In genomic region chr10:128929905-128930304, GRCh38 we compare ENCODE assay signal across 23 cellular contexts.
"Had no signal": no experiment of that assay in that cellular context is flagged by ENCODE, and none has a peak within 500 bp of the region (broad histone marks: within the 10 kb centered on the region; RNA-seq: fewer than 3 reads in every experiment).

No MANE protein-coding gene starts in this region.

- H3K27me3 ChIP-seq: ascending aorta, SJSA1 had no signal

- H3K4me3 Mint-ChIP-seq: activated B cell treated with CpG ODN at 0.5 μM for 24 hours; activated CD4-positive, alpha-beta memory T cell treated with anti-CD3 and anti-CD28 coated beads for 36 hours; activated CD4-positive, alpha-beta T cell treated with anti-CD3 and anti-CD28 coated beads, Interleukin-2, amount 10 ng/mL, durations not matched to agents 7 days and 5 days; activated naive CD8-positive, alpha-beta T cell treated with anti-CD3 and anti-CD28 coated beads, Interleukin-2, amount 50 U/mL, for 24 hours; activated T-cell treated with anti-CD3 and anti-CD28 coated beads, Interleukin-2, amount 50 U/mL, for 4 hours; T-helper 1 cell treated with Interleukin-12 subunit alpha and Interleukin-12 subunit beta and Interleukin-4 antibody, amounts not matched to agents 30 μg/mL and 1 μg/mL, for 36 hours had no signal

- H3K36me3 Mint-ChIP-seq: activated CD4-positive, alpha-beta memory T cell treated with anti-CD3 and anti-CD28 coated beads for 36 hours; activated naive CD4-positive, alpha-beta T cell treated with anti-CD3 and anti-CD28 coated beads, Interleukin-2, amount 50 U/mL, for 72 hours; brain; IgD-negative memory B cell had no signal

- H3K27me3 Mint-ChIP-seq: activated B cell treated with CpG ODN at 0.5 μM for 24 hours; activated CD4-positive, alpha-beta T cell treated with anti-CD3 and anti-CD28 coated beads, Interleukin-2, amount 10 ng/mL, durations not matched to agents 7 days and 5 days; IgD-negative memory B cell had no signal

- H3K4me1 ChIP-seq: ascending aorta, SJSA1 had no signal

- ATAC-seq: activated naive CD4-positive, alpha-beta T cell treated with anti-CD3 and anti-CD28 coated beads, Interleukin-2, amount 50 U/mL, for 72 hours; activated naive CD8-positive, alpha-beta T cell treated with anti-CD3 and anti-CD28 coated beads, Interleukin-2, amount 50 U/mL, for 24 hours; activated T-cell treated with anti-CD3 and anti-CD28 coated beads, Interleukin-2, amount 50 U/mL, for 4 hours had no signal

- H3K9me3 ChIP-seq: ascending aorta had no signal

- H3K27ac Mint-ChIP-seq: activated B cell treated with CpG ODN at 0.5 μM for 24 hours; activated CD4-positive, alpha-beta memory T cell treated with anti-CD3 and anti-CD28 coated beads for 36 hours; activated CD4-positive, alpha-beta T cell treated with anti-CD3 and anti-CD28 coated beads, Interleukin-2, amount 10 ng/mL, durations not matched to agents 7 days and 5 days; activated naive CD4-positive, alpha-beta T cell treated with anti-CD3 and anti-CD28 coated beads, Interleukin-2, amount 50 U/mL, for 72 hours; activated naive CD8-positive, alpha-beta T cell treated with anti-CD3 and anti-CD28 coated beads, Interleukin-2, amount 50 U/mL, for 24 hours; IgD-negative memory B cell; T-helper 1 cell treated with Interleukin-12 subunit alpha and Interleukin-12 subunit beta and Interleukin-4 antibody, amounts not matched to agents 30 μg/mL and 1 μg/mL, for 36 hours had no signal

- H3K36me3 ChIP-seq: ascending aorta, SJSA1 had no signal

- H3K4me3 ChIP-seq: ascending aorta, SJSA1 had no signal

- DNase-seq: activated B cell treated with CpG ODN at 0.5 μM for 24 hours; activated CD4-positive, alpha-beta memory T cell treated with anti-CD3 and anti-CD28 coated beads for 36 hours; activated CD4-positive, alpha-beta T cell treated with anti-CD3 and anti-CD28 coated beads, Interleukin-2, amount 10 ng/mL, durations not matched to agents 7 days and 5 days; activated CD8-positive, alpha-beta memory T cell treated with anti-CD3 and anti-CD28 coated beads for 24 hours; activated effector memory CD4-positive, alpha-beta T cell treated with anti-CD3 and anti-CD28 coated beads, Interleukin-2, amount 50 U/mL, for 16 hours; activated naive CD4-positive, alpha-beta T cell treated with Interleukin-2 at 50 U/mL for 16 hours; activated naive CD8-positive, alpha-beta T cell treated with anti-CD3 and anti-CD28 coated beads, Interleukin-2, amount 50 U/mL, for 24 hours; activated T-cell treated with anti-CD3 and anti-CD28 coated beads, Interleukin-2, amount 50 U/mL, for 4 hours; amniotic stem cell; KG1; NCI-H1092; NCI-H1417 treated with DMSO at 0.1 percent for 48 hours; NCI-H1694; NCI-H2029; NCI-H2107; NCI-H446; NCI-H524 had no signal

- H3K27ac ChIP-seq: ascending aorta, SJSA1 had no signal

- H3K4me1 Mint-ChIP-seq: activated B cell treated with CpG ODN at 0.5 μM for 24 hours; activated naive CD8-positive, alpha-beta T cell treated with anti-CD3 and anti-CD28 coated beads, Interleukin-2, amount 50 U/mL, for 24 hours had no signal

- H3K9me3 Mint-ChIP-seq: activated B cell treated with CpG ODN at 0.5 μM for 24 hours; activated CD4-positive, alpha-beta T cell treated with anti-CD3 and anti-CD28 coated beads, Interleukin-2, amount 10 ng/mL, durations not matched to agents 7 days and 5 days; activated naive CD8-positive, alpha-beta T cell treated with anti-CD3 and anti-CD28 coated beads, Interleukin-2, amount 50 U/mL, for 24 hours; activated T-cell treated with anti-CD3 and anti-CD28 coated beads, Interleukin-2, amount 50 U/mL, for 4 hours had no signal
